In the genomic region with DNA sequence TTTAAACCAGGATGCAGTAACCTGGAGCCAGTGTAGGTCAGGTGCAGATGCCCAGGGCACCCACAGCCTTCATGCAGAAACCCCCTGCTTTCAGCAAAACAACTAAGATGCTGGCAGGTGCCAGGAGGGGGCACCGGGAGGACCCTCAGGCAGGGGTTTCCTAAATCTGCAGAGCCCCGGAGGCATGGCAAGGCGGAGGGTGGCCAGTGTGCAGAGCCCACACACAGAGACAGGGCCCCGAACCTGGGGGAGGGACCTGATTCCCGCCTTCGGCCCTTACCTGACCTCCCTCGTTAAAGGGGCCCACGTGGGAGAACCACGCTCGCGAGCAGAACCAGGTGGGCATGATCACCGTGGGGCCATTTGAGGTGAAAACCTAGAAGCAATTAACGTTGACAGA, we compare ENCODE assay signal across 23 cellular contexts.
DNase-seq lines count a peak whose midpoint lies in the region; ATAC-seq and TF ChIP-seq lines count a peak whose summit lies in the region.
"Had no signal": no experiment of that assay in that cellular context is flagged by ENCODE, and none has a peak within 500 bp of the region (broad histone marks: within the 10 kb centered on the region; RNA-seq: fewer than 3 reads in every experiment).

No MANE protein-coding gene starts in this region.

- POLR2A ChIA-PET in OCI-LY7 (lab: Charles Lee) = interaction anchor here (0.7 to 0.8 kb wide), 2 partner anchors 12 to 87 kb away, joined by 3 to 4 read pairs; no protein-coding TSS in a partner anchor

- no peaks in the 10 kb centered on the region for H3K9me3 Mint-ChIP-seq in activated T-cell treated with anti-CD3 and anti-CD28 coated beads, Interleukin-2, amount 50 U/mL, for 24 hours
- no peaks in the 10 kb centered on the region for H3K9me3 Mint-ChIP-seq in activated T-cell treated with anti-CD3 and anti-CD28 coated beads, Interleukin-2, amount 50 U/mL, for 4 hours
- H3K9me3 Mint-ChIP-seq: CD4-positive, alpha-beta T cell; IgD-negative memory B cell had no signal

- no peaks in the 10 kb centered on the region for H3K9me2 ChIP-seq in OCI-LY7 (ENCODE audit: insufficient read depth, low read length)

- CTCF ChIA-PET in OCI-LY7 (lab: Charles Lee; ENCODE audit: unreplicated experiment) = no interaction called here

- H4K20me1 ChIP-seq in OCI-LY7 (ENCODE audit: insufficient read depth, low read length) = no peaks in the 10 kb centered on the region

- no peaks in the 10 kb centered on the region for H3K79me2 ChIP-seq in OCI-LY7 (ENCODE audit: insufficient read depth, low read depth, low read length)

- H3K4me3 ChIP-seq in OCI-LY7 (ENCODE audit: low read depth, low read length, poor library complexity, severe bottlenecking) (no peak overlapping the region), upper lobe of right lung (no peak overlapping the region)
- H3K4me3 ChIP-seq: A549, GM23338, SJCRH30 had no signal

- H2AFZ ChIP-seq in OCI-LY7 (ENCODE audit: low read length) = no peak overlapping the region
- H2AFZ ChIP-seq: GM23338 had no signal

- peak; percentile 21 for DNase-seq in activated T-cell treated with anti-CD3 and anti-CD28 coated beads, Interleukin-2, amount 50 U/mL, for 24 hours
- no peak for DNase-seq in activated T-cell treated with anti-CD3 and anti-CD28 coated beads, Interleukin-2, amount 50 U/mL, for 4 hours
- DNase-seq in OCI-LY7 (ENCODE audit: low spot score) (no peak), left kidney (ENCODE audit: low read depth, low spot score) (peak; percentile 50), upper lobe of right lung (peak; percentile 51), SW480 (ENCODE audit: low spot score) (no peak), NCI-H748 (lab: John Stamatoyannopoulos, UW; ENCODE audit: unreplicated experiment) (no peak), SHP77 (lab: John Stamatoyannopoulos, UW) (no peak)
- DNase-seq: BE2C, COR-L47, DND-41, NCI-H1105, NCI-H146, NCI-H2029, NCI-H2227 treated with DMSO at 0.1 percent for 48 hours, NCI-H510A, NCI-H748 treated with DMSO at 0.1 percent for 48 hours had no signal

- H3K27me3 Mint-ChIP-seq in activated T-cell treated with anti-CD3 and anti-CD28 coated beads, Interleukin-2, amount 50 U/mL, for 24 hours = no peaks in the 10 kb centered on the region
- H3K27me3 Mint-ChIP-seq in activated T-cell treated with anti-CD3 and anti-CD28 coated beads, Interleukin-2, amount 50 U/mL, for 4 hours (ENCODE audit: low read depth) = no peaks in the 10 kb centered on the region
- H3K27me3 Mint-ChIP-seq: CD4-positive, alpha-beta T cell had no signal

- H3K36me3 ChIP-seq in OCI-LY7 (ENCODE audit: insufficient read depth, low read length) (peaks cover 14% of the 10 kb centered on the region), upper lobe of right lung (no peaks in the 10 kb centered on the region)
- H3K36me3 ChIP-seq: BE2C, SJCRH30 had no signal

- H3K27ac ChIP-seq in OCI-LY7 (ENCODE audit: low read depth, low read length, poor library complexity, severe bottlenecking) (peak overlapping the region; percentile 32), upper lobe of right lung (no peak overlapping the region)
- H3K27ac ChIP-seq: A549, SJCRH30 had no signal

- H3K4me1 ChIP-seq in OCI-LY7 (ENCODE audit: insufficient read depth, low read length, poor library complexity, severe bottlenecking) (peaks cover 73% of the 10 kb centered on the region), upper lobe of right lung (peaks cover 11% of the 10 kb centered on the region)
- H3K4me1 ChIP-seq: A549, BE2C, SJCRH30 had no signal

- intact Hi-C loops in OCI-LY7 (cut with micrococcal nuclease; ENCODE audit: unreplicated experiment) (loop anchor here (5.0 kb wide), 2 partner anchors 137 to 288 kb away; no protein-coding TSS in a partner anchor), upper lobe of right lung (cut with DNase I) (no loop called here)

- no peak overlapping the region for H3K4me3 Mint-ChIP-seq in activated T-cell treated with anti-CD3 and anti-CD28 coated beads, Interleukin-2, amount 50 U/mL, for 24 hours
- no peak overlapping the region for H3K4me3 Mint-ChIP-seq in activated T-cell treated with anti-CD3 and anti-CD28 coated beads, Interleukin-2, amount 50 U/mL, for 4 hours
- H3K4me3 Mint-ChIP-seq: CD4-positive, alpha-beta T cell; GM23338 had no signal

- no TSS peak for BruUV-seq in OCI-LY7 (replicated peaks; lab: Mats Ljungman, UMichigan)

- H3K4me2 ChIP-seq in OCI-LY7 (ENCODE audit: low read length) = no peak overlapping the region
- H3K4me2 ChIP-seq: A549, GM23338 had no signal

- peaks cover 8% of the 10 kb centered on the region; the same call in 1 of the 2 replicates for H3K9me3 ChIP-seq in OCI-LY7 (ENCODE audit: low read length)
- H3K9me3 ChIP-seq in upper lobe of right lung = no peaks in the 10 kb centered on the region
- H3K9me3 ChIP-seq: A549, BE2C, SJCRH30 had no signal

- H3K36me3 Mint-ChIP-seq in activated T-cell treated with anti-CD3 and anti-CD28 coated beads, Interleukin-2, amount 50 U/mL, for 24 hours (ENCODE audit: low read depth) = peaks cover 7% of the 10 kb centered on the region
- H3K36me3 Mint-ChIP-seq in activated T-cell treated with anti-CD3 and anti-CD28 coated beads, Interleukin-2, amount 50 U/mL, for 4 hours (ENCODE audit: insufficient read depth) = no peaks in the 10 kb centered on the region
- H3K36me3 Mint-ChIP-seq: IgD-negative memory B cell had no signal

- peaks cover 6% of the 10 kb centered on the region for H3K4me1 Mint-ChIP-seq in activated T-cell treated with anti-CD3 and anti-CD28 coated beads, Interleukin-2, amount 50 U/mL, for 24 hours (ENCODE audit: low read depth)
- H3K4me1 Mint-ChIP-seq in activated T-cell treated with anti-CD3 and anti-CD28 coated beads, Interleukin-2, amount 50 U/mL, for 4 hours (ENCODE audit: low read depth) = peaks cover 4% of the 10 kb centered on the region

- no peaks in the 10 kb centered on the region for H3K27me3 ChIP-seq in upper lobe of right lung
- H3K27me3 ChIP-seq: BE2C had no signal

- TF ChIP-seq CTCF in OCI-LY7 (conservative IDR thresholded peaks at IDR 0.05; ENCODE audit: low read length) = no peak
- TF ChIP-seq CTCF in upper lobe of right lung (IDR thresholded peaks at IDR 0.05) = no peak

- no peak for ATAC-seq in activated T-cell treated with anti-CD3 and anti-CD28 coated beads, Interleukin-2, amount 50 U/mL, for 4 hours
- ATAC-seq in upper lobe of right lung = no peak
- ATAC-seq: A549, GM23338, Panc1 had no signal

- H3K27ac Mint-ChIP-seq in activated T-cell treated with anti-CD3 and anti-CD28 coated beads, Interleukin-2, amount 50 U/mL, for 24 hours = no peak overlapping the region
- H3K27ac Mint-ChIP-seq: CD4-positive, alpha-beta T cell; GM23338; IgD-negative memory B cell had no signal

Comparison
In these comparisons a context has a peak if more than half of its experiments do, and no peak if none do; other contexts are left out.
1. DNase-seq: peak in activated T-cell treated with anti-CD3 and anti-CD28 coated beads, Interleukin-2, amount 50 U/mL, for 24 hours (single experiment), left kidney (single experiment) and upper lobe of right lung (single experiment); none in activated T-cell treated with anti-CD3 and anti-CD28 coated beads, Interleukin-2, amount 50 U/mL, for 4 hours (single experiment), OCI-LY7 (single experiment), SW480 (single experiment), NCI-H748 (single experiment) and SHP77 (0 of 2).